Comparison of ENCODE assay signal across 22 cellular contexts in genomic region chr1:53372501-53372951, GRCh38. TPM values are rescaled to one million over a fixed set of nuclear protein-coding genes. Genes with fewer than 3 reads are reported as not detected.
A peak's percentile ranks its signal among the peaks of the same experiment; 100 is the strongest.
DNase-seq lines count a peak whose midpoint lies in the region; FAIRE-seq and TF ChIP-seq lines count a peak whose summit lies in the region.
"Had no signal": no experiment of that assay in that cellular context is flagged by ENCODE, and none has a peak within 500 bp of the region (broad histone marks: within the 10 kb centered on the region; RNA-seq: fewer than 3 reads in every experiment).

No MANE protein-coding gene starts in this region.

- TF ChIP-seq CTCF in right atrium auricular region (IDR thresholded peaks at IDR 0.05) (no peak), colonic mucosa (IDR thresholded peaks at IDR 0.05) (no peak), mesothelial cell of epicardium (IDR thresholded peaks at IDR 0.05; ENCODE audit: unreplicated experiment) (no peak), uterus (IDR thresholded peaks at IDR 0.05) (no peak)

- H3K4me1 Mint-ChIP-seq in mesothelial cell of epicardium: peaks cover 27% of the 10 kb centered on the region

- H3K4me1 ChIP-seq in right atrium auricular region (no peaks in the 10 kb centered on the region), colonic mucosa (no peaks in the 10 kb centered on the region), uterus (no peaks in the 10 kb centered on the region)
- H3K4me1 ChIP-seq: body of pancreas had no signal

- no peak for TF ChIP-seq POLR2A in uterus (IDR thresholded peaks at IDR 0.05)
- no peak for TF ChIP-seq POLR2A in GM12891 (IDR thresholded peaks at IDR 0.05; ENCODE audit: low read depth, low read length)

- no peaks in the 10 kb centered on the region for H3K9me3 Mint-ChIP-seq in mesothelial cell of epicardium
- H3K9me3 Mint-ChIP-seq: natural killer cell had no signal

- no peaks in the 10 kb centered on the region for H3K36me3 Mint-ChIP-seq in mesothelial cell of epicardium
- H3K36me3 Mint-ChIP-seq: natural killer cell had no signal

- no peak for FAIRE-seq in GM12891 (lab: Jason Lieb, UNC)
- FAIRE-seq: islet of Langerhans, urothelium cell line had no signal

- H3K27me3 ChIP-seq in right atrium auricular region (no peaks in the 10 kb centered on the region), colonic mucosa (no peaks in the 10 kb centered on the region), uterus (no peaks in the 10 kb centered on the region)
- H3K27me3 ChIP-seq: BLaER1 treated with 17β-estradiol and CSF1 and Interleukin-3, amounts not matched to agents 10 nM and 100 nM; body of pancreas; ovary had no signal

- no peak overlapping the region for H3K9ac ChIP-seq in colonic mucosa (ENCODE audit: low read depth in 2 of 2, low read length in 2 of 2)
- H3K9ac ChIP-seq: BLaER1 treated with 17β-estradiol and CSF1 and Interleukin-3, amounts not matched to agents 10 nM and 100 nM had no signal

- DNase-seq in cardiac septum (ENCODE audit: low spot score) (peak; percentile 36), right atrium auricular region (ENCODE audit: low spot score) (no peak), colonic mucosa (peak; percentile 11), mesothelial cell of epicardium (ENCODE audit: low spot score in 2 of 2, unreplicated experiment in 2 of 2) (peak; percentile 6 to 34), uterus (peak; percentile 6), GOT3 (lab: John Stamatoyannopoulos, UW) (no peak), GM12891 (ENCODE audit: insufficient read length, low spot score) (no peak)
- no peak for DNase-seq in central memory CD4-positive, alpha-beta T cell
- DNase-seq: activated CD4-positive, alpha-beta T cell treated with anti-CD3 and anti-CD28 coated beads for 1 hour; COR-L47; DND-41; effector CD4-positive, alpha-beta T cell; retina; stimulated activated CD4-positive, alpha-beta T cell treated with anti-CD3 and anti-CD28 coated beads, Interleukin-2, amount 100 ng/mL, for 48 hours had no signal

- H3K36me3 ChIP-seq in right atrium auricular region: no peaks in the 10 kb centered on the region
- H3K36me3 ChIP-seq in colonic mucosa: no peaks in the 10 kb centered on the region
- H3K36me3 ChIP-seq in uterus: no peaks in the 10 kb centered on the region
- H3K36me3 ChIP-seq: BLaER1 treated with 17β-estradiol and CSF1 and Interleukin-3, amounts not matched to agents 10 nM and 100 nM; ovary had no signal

- H3K27ac ChIP-seq in right atrium auricular region (no peak overlapping the region), colonic mucosa (no peak overlapping the region), uterus (no peak overlapping the region)
- H3K27ac ChIP-seq: BLaER1 treated with 17β-estradiol and CSF1 and Interleukin-3, amounts not matched to agents 10 nM and 100 nM; body of pancreas; epithelial cell of prostate; ovary; SK-N-MC had no signal

- H3K4me3 Mint-ChIP-seq in mesothelial cell of epicardium: no peak overlapping the region
- H3K4me3 Mint-ChIP-seq: natural killer cell had no signal

- intact Hi-C loops in cardiac septum (cut with DNase I): no loop called here
- intact Hi-C loops in colonic mucosa (cut with DNase I): no loop called here
- intact Hi-C loops in uterus (cut with DNase I; ENCODE audit: low total_unique reads): no loop called here

- no peaks in the 10 kb centered on the region for H3K9me3 ChIP-seq in right atrium auricular region
- no peaks in the 10 kb centered on the region for H3K9me3 ChIP-seq in colonic mucosa
- H3K9me3 ChIP-seq in uterus: no peaks in the 10 kb centered on the region
- H3K9me3 ChIP-seq: BLaER1 treated with 17β-estradiol and CSF1 and Interleukin-3, amounts not matched to agents 10 nM and 100 nM; body of pancreas; ovary had no signal

- peaks cover 2% of the 10 kb centered on the region for H3K27me3 Mint-ChIP-seq in mesothelial cell of epicardium (ENCODE audit: low read depth)

- H3K27ac Mint-ChIP-seq in mesothelial cell of epicardium: no peak overlapping the region
- H3K27ac Mint-ChIP-seq: natural killer cell had no signal

- H3K4me3 ChIP-seq in right atrium auricular region (no peak overlapping the region), colonic mucosa (no peak overlapping the region), uterus (no peak overlapping the region)
- H3K4me3 ChIP-seq: BLaER1 treated with 17β-estradiol and CSF1 and Interleukin-3, amounts not matched to agents 10 nM and 100 nM; body of pancreas; ovary; SK-N-MC had no signal

TF ChIP-seq in GM12891, 5 proteins besides CTCF, POLR2A, EP300 and RAD21:
- TF ChIP-seq SPI1 (IDR thresholded peaks at IDR 0.05; ENCODE audit: low read depth, low read length) (no peak), POU2F2 (IDR thresholded peaks at IDR 0.05; ENCODE audit: low read depth, low read length) (no peak), POLR2AphosphoS5 (IDR thresholded peaks at IDR 0.05; ENCODE audit: low read depth, low read length) (no peak), TAF1 (IDR thresholded peaks at IDR 0.05; ENCODE audit: low read depth, low read length) (no peak), PAX5 (IDR thresholded peaks at IDR 0.05; ENCODE audit: insufficient read depth, low read length, severe bottlenecking) (no peak)

RNA-seq across cellular contexts. Expression of gene LRP8, which starts 44.7 kb away (rescaled TPM):
- 2.3 TPM for total RNA-seq in cardiac septum
- 1 to 10 TPM; 2.2 to 3.6 TPM for total RNA-seq in right atrium auricular region
- 10 to 100 TPM in 1 of 2 donors, 1 to 10 TPM in 1; 4.7 to 15.3 TPM for total RNA-seq in colonic mucosa
- 18.2 to 19.9 TPM (median 19.2 TPM) in 3 replicates for total RNA-seq in mesothelial cell of epicardium
- 10 to 100 TPM in 1 of 4 donors, 1 to 10 TPM in 3; 1.5 to 15.3 (median 8.5) TPM for total RNA-seq in uterus
- polyA plus RNA-seq in GM12891 (2012; ENCODE audit: low read depth, missing spikeins): 8.8 TPM

Comparison
In these comparisons a context has a peak if more than half of its experiments do, and no peak if none do; other contexts are left out.
1. DNase-seq: peak in cardiac septum (single experiment), colonic mucosa (single experiment), mesothelial cell of epicardium (2 of 2) and uterus (2 of 2); none in right atrium auricular region (single experiment), GOT3 (single experiment), GM12891 (single experiment) and central memory CD4-positive, alpha-beta T cell (single experiment).